ENCODE assay signal across 1 cellular context in genomic region chr4:176334066-176334465, GRCh38.
TF ChIP-seq lines count a peak whose summit lies in the region.

No MANE protein-coding gene starts in this region.

TF ChIP-seq in IMR-90, 13 proteins besides CTCF, POLR2A, EP300 and RAD21 (continued from another document):
- TF ChIP-seq, protein P1, sequence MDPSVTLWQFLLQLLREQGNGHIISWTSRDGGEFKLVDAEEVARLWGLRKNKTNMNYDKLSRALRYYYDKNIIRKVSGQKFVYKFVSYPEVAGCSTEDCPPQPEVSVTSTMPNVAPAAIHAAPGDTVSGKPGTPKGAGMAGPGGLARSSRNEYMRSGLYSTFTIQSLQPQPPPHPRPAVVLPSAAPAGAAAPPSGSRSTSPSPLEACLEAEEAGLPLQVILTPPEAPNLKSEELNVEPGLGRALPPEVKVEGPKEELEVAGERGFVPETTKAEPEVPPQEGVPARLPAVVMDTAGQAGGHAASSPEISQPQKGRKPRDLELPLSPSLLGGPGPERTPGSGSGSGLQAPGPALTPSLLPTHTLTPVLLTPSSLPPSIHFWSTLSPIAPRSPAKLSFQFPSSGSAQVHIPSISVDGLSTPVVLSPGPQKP (IDR thresholded peaks at IDR 0.05; ENCODE audit: borderline replicate concordance, low read depth, low read length): no peak
- no peak for TF ChIP-seq SMC3 (IDR thresholded peaks at IDR 0.05; ENCODE audit: low read depth, low read length)
- no peak for TF ChIP-seq RFX5 (IDR thresholded peaks at IDR 0.05; ENCODE audit: low read depth, low read length)
- no peak for TF ChIP-seq MAFK (IDR thresholded peaks at IDR 0.05; ENCODE audit: low read depth, low read length)
- TF ChIP-seq, protein P2, sequence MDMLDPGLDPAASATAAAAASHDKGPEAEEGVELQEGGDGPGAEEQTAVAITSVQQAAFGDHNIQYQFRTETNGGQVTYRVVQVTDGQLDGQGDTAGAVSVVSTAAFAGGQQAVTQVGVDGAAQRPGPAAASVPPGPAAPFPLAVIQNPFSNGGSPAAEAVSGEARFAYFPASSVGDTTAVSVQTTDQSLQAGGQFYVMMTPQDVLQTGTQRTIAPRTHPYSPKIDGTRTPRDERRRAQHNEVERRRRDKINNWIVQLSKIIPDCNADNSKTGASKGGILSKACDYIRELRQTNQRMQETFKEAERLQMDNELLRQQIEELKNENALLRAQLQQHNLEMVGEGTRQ (IDR thresholded peaks at IDR 0.05; ENCODE audit: low read depth, low read length): no peak
- no peak for TF ChIP-seq RCOR1 (IDR thresholded peaks at IDR 0.05; ENCODE audit: insufficient replicate concordance, low read length)
- TF ChIP-seq MAZ (IDR thresholded peaks at IDR 0.05; ENCODE audit: borderline replicate concordance, low read depth, low read length): no peak
